ENCODE assay signal across 31 cellular contexts in the genomic region with DNA sequence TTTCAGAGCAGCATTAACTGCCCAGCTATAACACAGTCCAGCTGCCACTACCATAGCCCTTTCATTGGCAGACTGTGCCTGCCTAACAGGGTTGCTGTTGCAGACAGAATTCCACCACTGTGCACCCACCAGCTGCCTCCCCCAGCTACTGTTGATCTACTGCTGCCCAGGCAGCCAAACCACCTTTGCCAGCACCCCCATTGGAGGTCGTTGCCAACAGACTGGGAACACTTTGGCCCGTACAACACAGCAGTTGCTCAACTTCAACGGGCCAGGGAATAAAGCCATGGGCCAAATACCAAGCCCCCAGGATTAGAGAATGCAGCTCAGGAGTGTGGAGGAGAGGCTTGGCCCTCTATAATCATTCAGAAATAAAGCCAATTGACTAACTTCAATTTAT.
"Had no signal": no experiment of that assay in that cellular context is flagged by ENCODE, and none has a peak within 500 bp of the region (broad histone marks: within the 10 kb centered on the region; RNA-seq: fewer than 3 reads in every experiment).

No MANE protein-coding gene starts in this region.

- H3K4me3 ChIP-seq: ascending aorta, breast epithelium, cardiac muscle cell, colonic mucosa, esophagus squamous epithelium, gastroesophageal sphincter had no signal

- H3K36me3 ChIP-seq: ascending aorta, breast epithelium, cardiac muscle cell, colonic mucosa, esophagus squamous epithelium, gastroesophageal sphincter, WERI-Rb-1 had no signal

- H3K27me3 ChIP-seq: ascending aorta, breast epithelium, cardiac muscle cell, colonic mucosa, esophagus squamous epithelium, gastroesophageal sphincter had no signal

- H3K4me1 ChIP-seq: ascending aorta, breast epithelium, colonic mucosa, esophagus squamous epithelium, gastroesophageal sphincter had no signal

- H3K9me3 ChIP-seq: ascending aorta, breast epithelium, colonic mucosa, gastroesophageal sphincter had no signal

- ATAC-seq: activated CD4-positive, CD25-positive, alpha-beta regulatory T cell treated with anti-CD3 and anti-CD28 coated beads, Interleukin-2, amount 50 U/mL, for 24 hours; activated CD8-positive, alpha-beta memory T cell treated with anti-CD3 and anti-CD28 coated beads, Interleukin-2, amount 10 ng/mL, durations not matched to agents 7 days and 5 days; activated CD8-positive, alpha-beta T cell treated with anti-CD3 and anti-CD28 coated beads, Interleukin-2, amount 10 ng/mL, durations not matched to agents 7 days and 5 days; activated naive CD4-positive, alpha-beta T cell treated with anti-CD3 and anti-CD28 coated beads, Interleukin-2, amount 50 U/mL, for 72 hours; gastroesophageal sphincter; T-helper 17 cell had no signal

- DNase-seq: activated B cell treated with CpG ODN at 0.5 μM for 24 hours; activated CD4-positive, alpha-beta memory T cell treated with anti-CD3 and anti-CD28 coated beads for 36 hours; activated CD4-positive, alpha-beta T cell treated with anti-CD3 and anti-CD28 coated beads for 48 hours; activated CD8-positive, alpha-beta memory T cell treated with anti-CD3 and anti-CD28 coated beads, Interleukin-2, amount 10 ng/mL, durations not matched to agents 7 days and 5 days; activated CD8-positive, alpha-beta memory T cell treated with anti-CD3 and anti-CD28 coated beads, Interleukin-2, amount 50 U/mL, for 4 hours; activated CD8-positive, alpha-beta T cell treated with anti-CD3 and anti-CD28 coated beads, Interleukin-2, amount 10 ng/mL, durations not matched to agents 7 days and 5 days; activated gamma-delta T cell; activated naive CD4-positive, alpha-beta T cell; activated naive CD4-positive, alpha-beta T cell treated with anti-CD3 and anti-CD28 coated beads, Interleukin-2, amount 10 ng/mL, durations not matched to agents 7 days and 5 days; activated naive CD8-positive, alpha-beta T cell treated with anti-CD3 and anti-CD28 coated beads, Interleukin-2, amount 10 ng/mL, durations not matched to agents 7 days and 5 days; activated T-cell treated with anti-CD3 and anti-CD28 coated beads, Interleukin-2, amount 50 U/mL, for 1 hour; activated T-cell treated with anti-CD3 and anti-CD28 coated beads, Interleukin-2, amount 50 U/mL, for 48 hours; central memory CD4-positive, alpha-beta T cell; cerebellar nuclear complex; colonic mucosa; effector CD8-positive, alpha-beta T cell; esophagus squamous epithelium; foreskin melanocyte; T-helper 1 cell; T-helper 17 cell; T1000; WERI-Rb-1 had no signal

- H3K27ac ChIP-seq: ascending aorta, breast epithelium, cardiac muscle cell, colonic mucosa, epithelial cell of prostate, esophagus squamous epithelium, gastroesophageal sphincter, WERI-Rb-1 had no signal

- FAIRE-seq: endometrium, endothelial cell of umbilical vein had no signal
